In genomic region chr3:182133752-182134151, GRCh38 we compare ENCODE assay signal across 20 cellular contexts.
"Had no signal": no experiment of that assay in that cellular context is flagged by ENCODE, and none has a peak within 500 bp of the region (broad histone marks: within the 10 kb centered on the region; RNA-seq: fewer than 3 reads in every experiment).

No MANE protein-coding gene starts in this region.

- DNase-seq: activated CD4-positive, alpha-beta T cell treated with anti-CD3 and anti-CD28 coated beads for 1 hour; activated CD8-positive, alpha-beta memory T cell treated with anti-CD3 and anti-CD28 coated beads for 24 hours; activated CD8-positive, alpha-beta memory T cell treated with anti-CD3 and anti-CD28 coated beads, Interleukin-2, amount 50 U/mL, for 48 hours; activated effector memory CD4-positive, alpha-beta T cell treated with anti-CD3 and anti-CD28 coated beads, Interleukin-2, amount 50 U/mL, for 16 hours; activated T-cell treated with anti-CD3 and anti-CD28 coated beads, Interleukin-2, amount 50 U/mL, for 72 hours; dermis blood vessel endothelial cell; effector memory CD4-positive, alpha-beta T cell; foreskin fibroblast; hippocampal formation; left ventricle myocardium superior; mucosa of descending colon; naive B cell; right cardiac atrium; stimulated activated CD4-positive, alpha-beta T cell treated with anti-CD3 and anti-CD28 coated beads, Interleukin-2, amount 100 ng/mL, for 24 hours; stimulated activated naive CD4-positive, alpha-beta T cell treated with Interleukin-2 at 50 U/mL for 16 hours; T-helper 2 cell; thyroid gland; WERI-Rb-1 had no signal

- H3K4me3 ChIP-seq: ascending aorta, cardiac muscle cell, mucosa of descending colon, thyroid gland had no signal

- ATAC-seq: activated T-cell treated with anti-CD3 and anti-CD28 coated beads, Interleukin-2, amount 50 U/mL, for 72 hours; left ventricle myocardium superior; mucosa of descending colon; right cardiac atrium had no signal
